ENCODE assay signal across 1 cellular context in the genomic region with DNA sequence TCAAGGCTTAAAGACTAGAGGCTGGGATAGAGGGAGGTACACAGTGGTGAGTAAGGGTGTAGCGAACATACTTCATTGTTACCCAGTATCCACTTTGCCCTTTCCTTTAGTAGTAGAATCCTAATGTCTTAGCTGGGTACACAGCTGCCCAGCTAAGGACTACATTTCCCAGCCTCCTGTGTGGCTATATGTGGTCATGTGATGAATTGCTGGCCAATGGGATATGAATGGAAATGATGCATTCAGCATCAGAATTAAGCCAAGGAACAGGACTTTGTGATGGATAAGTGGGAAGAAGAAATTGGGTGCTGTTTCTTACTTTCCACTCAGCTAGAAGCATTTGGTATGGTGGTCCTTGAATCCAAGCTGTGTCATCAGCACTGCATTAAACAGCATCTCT.
TF ChIP-seq lines count a peak whose summit lies in the region.

No MANE protein-coding gene starts in this region.

TF ChIP-seq in endothelial cell of umbilical vein, 7 proteins besides CTCF, POLR2A, EP300 and RAD21 (continued from another document):
- TF ChIP-seq FOS (IDR thresholded peaks at IDR 0.05; ENCODE audit: borderline replicate concordance, insufficient read depth, low read length), result no peak
- TF ChIP-seq MYC (IDR thresholded peaks at IDR 0.05; ENCODE audit: low read depth, low read length), result no peak
- TF ChIP-seq POLR2AphosphoS5 (IDR thresholded peaks at IDR 0.05; ENCODE audit: insufficient read depth, low read depth, low read length), result no peak
- no peak for TF ChIP-seq EZH2 (IDR thresholded peaks at IDR 0.05; ENCODE audit: borderline replicate concordance, low read depth, low read length, severe bottlenecking)
- TF ChIP-seq, protein P1, sequence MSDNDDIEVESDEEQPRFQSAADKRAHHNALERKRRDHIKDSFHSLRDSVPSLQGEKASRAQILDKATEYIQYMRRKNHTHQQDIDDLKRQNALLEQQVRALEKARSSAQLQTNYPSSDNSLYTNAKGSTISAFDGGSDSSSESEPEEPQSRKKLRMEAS (IDR thresholded peaks at IDR 0.05; ENCODE audit: insufficient read depth, insufficient read length), result no peak
